ENCODE assay signal across 18 cellular contexts in genomic region chr5:102314328-102314727, GRCh38.
"Had no signal": no experiment of that assay in that cellular context is flagged by ENCODE, and none has a peak within 500 bp of the region (broad histone marks: within the 10 kb centered on the region; RNA-seq: fewer than 3 reads in every experiment).

No MANE protein-coding gene starts in this region.

- H3K36me3 ChIP-seq: gastroesophageal sphincter, heart right ventricle, lower lobe of right lung, suprapubic skin, WERI-Rb-1 had no signal

- H3K27ac ChIP-seq: dorsolateral prefrontal cortex, gastroesophageal sphincter, heart right ventricle, lower lobe of right lung, psoas muscle, suprapubic skin, WERI-Rb-1 had no signal

- ATAC-seq: activated CD8-positive, alpha-beta memory T cell treated with anti-CD3 and anti-CD28 coated beads, Interleukin-2, amount 10 ng/mL, durations not matched to agents 7 days and 5 days; activated naive CD8-positive, alpha-beta T cell treated with anti-CD3 and anti-CD28 coated beads, Interleukin-2, amount 50 U/mL, for 24 hours; gastroesophageal sphincter; heart right ventricle; left colon; lower lobe of right lung; psoas muscle; sciatic nerve had no signal

- DNase-seq: activated CD4-positive, alpha-beta memory T cell treated with anti-CD3 and anti-CD28 coated beads for 36 hours; activated CD8-positive, alpha-beta memory T cell treated with anti-CD3 and anti-CD28 coated beads, Interleukin-2, amount 10 ng/mL, durations not matched to agents 7 days and 5 days; activated naive CD4-positive, alpha-beta T cell treated with anti-CD3 and anti-CD28 coated beads for 36 hours; activated naive CD8-positive, alpha-beta T cell treated with anti-CD3 and anti-CD28 coated beads, Interleukin-2, amount 50 U/mL, for 24 hours; activated T-cell treated with anti-CD3 and anti-CD28 coated beads, Interleukin-2, amount 50 U/mL, for 1 hour; aorta; dorsolateral prefrontal cortex; endodermal cell; heart right ventricle; left colon; lower lobe of right lung; midbrain; psoas muscle; T1000; WERI-Rb-1 had no signal

- H3K9me3 ChIP-seq: gastroesophageal sphincter, heart right ventricle, lower lobe of right lung, psoas muscle, suprapubic skin had no signal

- H3K27me3 ChIP-seq: dorsolateral prefrontal cortex, gastroesophageal sphincter, heart right ventricle, suprapubic skin had no signal

- H3K4me1 ChIP-seq: gastroesophageal sphincter, lower lobe of right lung, psoas muscle, suprapubic skin had no signal

- H3K4me3 ChIP-seq: dorsolateral prefrontal cortex, gastroesophageal sphincter, heart right ventricle, lower lobe of right lung, psoas muscle, suprapubic skin had no signal
